ENCODE assay signal across 18 cellular contexts in the genomic region with DNA sequence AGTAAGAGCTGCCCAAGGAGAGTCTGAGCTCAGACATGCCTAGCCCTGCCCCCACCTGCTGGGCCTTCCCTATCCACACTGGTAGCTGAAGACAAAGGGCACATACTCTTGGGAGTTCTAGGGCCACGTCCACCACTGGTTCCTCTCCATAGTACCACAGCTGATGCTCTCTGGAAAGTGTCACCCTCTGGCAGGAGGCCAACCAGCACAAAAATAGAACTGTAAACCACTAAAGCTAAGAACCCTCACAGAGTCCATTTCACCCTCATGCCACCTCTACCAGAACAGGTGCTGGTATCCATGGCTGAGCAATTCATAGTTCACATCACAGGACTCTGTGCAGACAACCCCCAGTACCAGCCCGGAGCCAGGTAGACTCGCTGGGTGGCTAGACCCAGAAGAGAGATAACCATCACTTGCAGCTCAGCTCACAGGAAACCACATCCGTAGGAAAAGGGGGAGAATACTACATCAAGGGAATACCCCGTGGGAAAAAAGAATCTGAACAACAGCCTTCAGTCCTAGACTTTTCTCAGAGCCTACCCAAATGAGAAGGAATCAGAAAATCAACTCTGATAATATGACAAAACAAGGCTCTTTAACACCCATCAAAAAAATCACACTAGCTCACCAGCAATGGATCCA.
A peak's percentile ranks its signal among the peaks of the same experiment; 100 is the strongest.
DNase-seq lines count a peak whose midpoint lies in the region; TF ChIP-seq lines count a peak whose summit lies in the region.
"Had no signal": no experiment of that assay in that cellular context is flagged by ENCODE, and none has a peak within 500 bp of the region (broad histone marks: within the 10 kb centered on the region; RNA-seq: fewer than 3 reads in every experiment).

No MANE protein-coding gene starts in this region.

- H3K27me3 ChIP-seq in BLaER1, result no peaks in the 10 kb centered on the region
- no peaks in the 10 kb centered on the region for H3K27me3 ChIP-seq in endodermal cell (ENCODE audit: control insufficient read depth, insufficient read depth, low read length, poor library complexity, severe bottlenecking)
- H3K27me3 ChIP-seq: esophagus squamous epithelium had no signal

- H4K20me1 ChIP-seq in BLaER1, result no peaks in the 10 kb centered on the region

- H3K9ac ChIP-seq in BLaER1 (no peak overlapping the region), endodermal cell (ENCODE audit: extremely low read depth, low read length, poor library complexity, severe bottlenecking) (no peak overlapping the region)

- no peaks in the 10 kb centered on the region for H3K27me3 Mint-ChIP-seq in endodermal cell (ENCODE audit: insufficient read depth)
- H3K27me3 Mint-ChIP-seq in osteocyte (ENCODE audit: unreplicated experiment), result no peaks in the 10 kb centered on the region
- H3K27me3 Mint-ChIP-seq in activated naive CD8-positive, alpha-beta T cell treated with anti-CD3 and anti-CD28 coated beads for 36 hours, result no peaks in the 10 kb centered on the region
- H3K27me3 Mint-ChIP-seq: memory B cell had no signal

- peak overlapping the region; percentile 31 for H3K4me2 ChIP-seq in BLaER1

- H3K4me1 Mint-ChIP-seq in endodermal cell (no peaks in the 10 kb centered on the region), osteocyte (ENCODE audit: unreplicated experiment) (no peaks in the 10 kb centered on the region)
- H3K4me1 Mint-ChIP-seq in activated naive CD8-positive, alpha-beta T cell treated with anti-CD3 and anti-CD28 coated beads for 36 hours, result peaks cover 13% of the 10 kb centered on the region
- H3K4me1 Mint-ChIP-seq: memory B cell had no signal

- peak overlapping the region; percentile 55 for H3K27ac Mint-ChIP-seq in endodermal cell
- H3K27ac Mint-ChIP-seq in osteocyte (ENCODE audit: unreplicated experiment), result no peak overlapping the region
- no peak overlapping the region for H3K27ac Mint-ChIP-seq in activated naive CD8-positive, alpha-beta T cell treated with anti-CD3 and anti-CD28 coated beads for 36 hours
- H3K27ac Mint-ChIP-seq: activated CD8-positive, alpha-beta T cell treated with anti-CD3 and anti-CD28 coated beads, Interleukin-2, amount 10 ng/mL, durations not matched to agents 7 days and 5 days; activated naive CD8-positive, alpha-beta T cell treated with anti-CD3 and anti-CD28 coated beads, Interleukin-2, amount 50 U/mL, for 24 hours; activated T-cell treated with anti-CD3 and anti-CD28 coated beads, Interleukin-2, amount 50 U/mL, for 72 hours; memory B cell had no signal

- H3K27ac ChIP-seq in BLaER1, result no peak overlapping the region
- H3K27ac ChIP-seq in endodermal cell (ENCODE audit: low read depth, low read length), result no peak overlapping the region
- no peak overlapping the region for H3K27ac ChIP-seq in caudate nucleus (ENCODE audit: low read depth, low read length)
- H3K27ac ChIP-seq: esophagus squamous epithelium, psoas muscle had no signal

- H3K4me3 Mint-ChIP-seq in endodermal cell (no peak overlapping the region), osteocyte (ENCODE audit: unreplicated experiment) (no peak overlapping the region)
- no peak overlapping the region for H3K4me3 Mint-ChIP-seq in activated naive CD8-positive, alpha-beta T cell treated with anti-CD3 and anti-CD28 coated beads for 36 hours
- H3K4me3 Mint-ChIP-seq: activated CD8-positive, alpha-beta T cell treated with anti-CD3 and anti-CD28 coated beads, Interleukin-2, amount 10 ng/mL, durations not matched to agents 7 days and 5 days; activated naive CD8-positive, alpha-beta T cell treated with anti-CD3 and anti-CD28 coated beads, Interleukin-2, amount 50 U/mL, for 24 hours; activated T-cell treated with anti-CD3 and anti-CD28 coated beads, Interleukin-2, amount 50 U/mL, for 72 hours; memory B cell had no signal

- TF ChIP-seq CTCF in endodermal cell (conservative IDR thresholded peaks at IDR 0.05) (no peak), osteocyte (IDR thresholded peaks at IDR 0.05) (no peak)

- peaks cover 11% of the 10 kb centered on the region for H3K4me1 ChIP-seq in BLaER1
- H3K4me1 ChIP-seq in endodermal cell (ENCODE audit: control insufficient read depth, insufficient read depth, low read length), result no peaks in the 10 kb centered on the region
- H3K4me1 ChIP-seq: esophagus squamous epithelium had no signal

- no peaks in the 10 kb centered on the region for H3K36me3 ChIP-seq in BLaER1
- peaks cover under 1% of the 10 kb centered on the region for H3K36me3 ChIP-seq in endodermal cell (ENCODE audit: control insufficient read depth, insufficient read depth, low read length)
- H3K36me3 ChIP-seq: esophagus squamous epithelium had no signal

- WGBS in endodermal cell (ENCODE audit: insufficient coverage in 1 of 2, insufficient read length in 1 of 2), 2 experiments, result 90 to 95% methylated on average over 4 to 5 of the region's 5 CpGs

- DNase-seq in COLO668 (lab: John Stamatoyannopoulos, UW; ENCODE audit: unreplicated experiment), result peak; percentile 7
- DNase-seq in NAMALWA (ENCODE audit: low spot score), result peak; percentile 36
- peak; percentile 41 for DNase-seq in endodermal cell
- no peak for DNase-seq in osteocyte (ENCODE audit: extremely low spot score, unreplicated experiment)
- DNase-seq in caudate nucleus (lab: John Stamatoyannopoulos, UW), result no peak
- no peak for DNase-seq in activated naive CD8-positive, alpha-beta T cell treated with anti-CD3 and anti-CD28 coated beads for 36 hours
- DNase-seq: activated CD4-positive, CD25-positive, alpha-beta regulatory T cell; activated CD8-positive, alpha-beta T cell treated with anti-CD3 and anti-CD28 coated beads, Interleukin-2, amount 10 ng/mL, durations not matched to agents 7 days and 5 days; activated naive CD8-positive, alpha-beta T cell treated with anti-CD3 and anti-CD28 coated beads, Interleukin-2, amount 50 U/mL, for 24 hours; activated T-cell treated with anti-CD3 and anti-CD28 coated beads, Interleukin-2, amount 50 U/mL, for 72 hours; esophagus squamous epithelium; head of caudate nucleus; NCI-H1694 treated with DMSO at 0.1 percent for 48 hours; NCI-H510A treated with DMSO at 0.1 percent for 48 hours; psoas muscle; T-helper 9 cell had no signal

- H3K4me3 ChIP-seq in BLaER1 (no peak overlapping the region), endodermal cell (ENCODE audit: low read length) (no peak overlapping the region)
- H3K4me3 ChIP-seq: esophagus squamous epithelium, psoas muscle had no signal

- peaks cover 10% of the 10 kb centered on the region for H3K36me3 Mint-ChIP-seq in endodermal cell (ENCODE audit: low read depth)
- H3K36me3 Mint-ChIP-seq in osteocyte (ENCODE audit: unreplicated experiment), result peaks cover 15% of the 10 kb centered on the region
- H3K36me3 Mint-ChIP-seq in activated naive CD8-positive, alpha-beta T cell treated with anti-CD3 and anti-CD28 coated beads for 36 hours, result peaks cover 7% of the 10 kb centered on the region

- H3K9me3 Mint-ChIP-seq in endodermal cell, result peaks cover 12% of the 10 kb centered on the region
- H3K9me3 Mint-ChIP-seq in osteocyte (ENCODE audit: unreplicated experiment), result peaks cover 8% of the 10 kb centered on the region
- peaks cover 13% of the 10 kb centered on the region for H3K9me3 Mint-ChIP-seq in activated naive CD8-positive, alpha-beta T cell treated with anti-CD3 and anti-CD28 coated beads for 36 hours
- H3K9me3 Mint-ChIP-seq: activated naive CD8-positive, alpha-beta T cell treated with anti-CD3 and anti-CD28 coated beads, Interleukin-2, amount 50 U/mL, for 24 hours had no signal

- H3K9me3 ChIP-seq in BLaER1 (peaks cover 8% of the 10 kb centered on the region), endodermal cell (ENCODE audit: control insufficient read depth, low read length) (no peaks in the 10 kb centered on the region)
- H3K9me3 ChIP-seq: esophagus squamous epithelium, psoas muscle had no signal

Comparison
In these comparisons a context has a peak if more than half of its experiments do, and no peak if none do; other contexts are left out.
1. DNase-seq: peak in COLO668 (single experiment), NAMALWA (single experiment) and endodermal cell (single experiment); none in osteocyte (single experiment), caudate nucleus (0 of 61) and activated naive CD8-positive, alpha-beta T cell treated with anti-CD3 and anti-CD28 coated beads for 36 hours (single experiment).